ENCODE assay signal across 2 cellular contexts in genomic region chr4:80261989-80262600, GRCh38.
TF ChIP-seq lines count a peak whose summit lies in the region.

No MANE protein-coding gene starts in this region.

TF ChIP-seq in IMR-90, 13 proteins besides CTCF, POLR2A, EP300 and RAD21:
- TF ChIP-seq USF2 (IDR thresholded peaks at IDR 0.05; ENCODE audit: low read depth, low read length) (no peak), CHD1 (IDR thresholded peaks at IDR 0.05; ENCODE audit: low read depth, low read length) (no peak), SMC3 (IDR thresholded peaks at IDR 0.05; ENCODE audit: low read depth, low read length) (no peak), NFE2L2 (IDR thresholded peaks at IDR 0.05; ENCODE audit: low read depth, low read length) (no peak), MAFK (IDR thresholded peaks at IDR 0.05; ENCODE audit: low read depth, low read length) (no peak), CEBPB (IDR thresholded peaks at IDR 0.05; ENCODE audit: low read depth, low read length) (no peak), RCOR1 (IDR thresholded peaks at IDR 0.05; ENCODE audit: insufficient replicate concordance, low read length) (no peak)
- TF ChIP-seq, protein P1, sequence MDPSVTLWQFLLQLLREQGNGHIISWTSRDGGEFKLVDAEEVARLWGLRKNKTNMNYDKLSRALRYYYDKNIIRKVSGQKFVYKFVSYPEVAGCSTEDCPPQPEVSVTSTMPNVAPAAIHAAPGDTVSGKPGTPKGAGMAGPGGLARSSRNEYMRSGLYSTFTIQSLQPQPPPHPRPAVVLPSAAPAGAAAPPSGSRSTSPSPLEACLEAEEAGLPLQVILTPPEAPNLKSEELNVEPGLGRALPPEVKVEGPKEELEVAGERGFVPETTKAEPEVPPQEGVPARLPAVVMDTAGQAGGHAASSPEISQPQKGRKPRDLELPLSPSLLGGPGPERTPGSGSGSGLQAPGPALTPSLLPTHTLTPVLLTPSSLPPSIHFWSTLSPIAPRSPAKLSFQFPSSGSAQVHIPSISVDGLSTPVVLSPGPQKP (IDR thresholded peaks at IDR 0.05; ENCODE audit: borderline replicate concordance, low read depth, low read length) = no peak

TF ChIP-seq in endothelial cell of umbilical vein, 7 proteins besides CTCF, POLR2A, EP300 and RAD21:
- TF ChIP-seq FOS (IDR thresholded peaks at IDR 0.05; ENCODE audit: borderline replicate concordance, insufficient read depth, low read length) = no peak
- peak; percentile 29 for TF ChIP-seq EZH2 (IDR thresholded peaks at IDR 0.05; ENCODE audit: borderline replicate concordance, low read depth, low read length, severe bottlenecking)
